In the genomic region with DNA sequence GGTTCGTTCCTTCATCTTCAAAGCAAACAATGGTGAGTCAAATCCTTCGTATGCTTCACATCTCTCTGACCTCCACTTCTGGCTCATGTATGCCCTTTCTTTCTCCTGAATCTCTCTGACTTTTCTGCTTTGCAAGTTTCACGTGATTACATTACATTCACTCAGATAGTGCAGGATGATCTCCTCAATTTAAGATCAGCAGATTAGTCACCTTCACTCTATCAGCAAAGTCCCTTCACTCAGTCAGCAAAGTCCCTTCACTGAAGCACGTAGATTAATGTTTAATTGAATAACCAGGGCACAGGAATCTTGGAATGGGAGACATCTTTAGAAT, we compare ENCODE assay signal across 22 cellular contexts. TPM values are rescaled to one million over a fixed set of nuclear protein-coding genes. Genes with fewer than 3 reads are reported as not detected.
"Had no signal": no experiment of that assay in that cellular context is flagged by ENCODE, and none has a peak within 500 bp of the region (broad histone marks: within the 10 kb centered on the region; RNA-seq: fewer than 3 reads in every experiment).

No MANE protein-coding gene starts in this region.

- H3K9me3 ChIP-seq: adrenal gland, colonic mucosa, esophagus squamous epithelium, left ventricle myocardium inferior, transverse colon had no signal

- H3K4me1 ChIP-seq: adrenal gland, colonic mucosa, esophagus squamous epithelium, left ventricle myocardium inferior, transverse colon had no signal

- DNase-seq: activated CD4-positive, alpha-beta T cell treated with anti-CD3 and anti-CD28 coated beads, Interleukin-2, amount 50 U/mL, for 1 hour; activated effector memory CD4-positive, alpha-beta T cell treated with Interleukin-2 at 50 U/mL for 16 hours; activated naive CD4-positive, alpha-beta T cell treated with anti-CD3 and anti-CD28 coated beads, Interleukin-2, amount 50 U/mL, for 16 hours; activated T-cell treated with anti-CD3 and anti-CD28 coated beads for 4 hours; adrenal gland; colonic mucosa; esophagus squamous epithelium; hippocampal formation; kidney; left ventricle myocardium inferior; naive B cell; retina; stimulated activated CD4-positive, alpha-beta T cell treated with anti-CD3 and anti-CD28 coated beads, Interleukin-2, amount 100 ng/mL, for 48 hours; stimulated activated naive CD8-positive, alpha-beta T cell treated with anti-CD3 and anti-CD28 coated beads, Interleukin-15, Interleukin-2, amounts not matched to agents 100 U/mL and 50 U/mL, for 24 hours; transverse colon had no signal

- H3K36me3 ChIP-seq: adrenal gland, colonic mucosa, esophagus squamous epithelium, left ventricle myocardium inferior, transverse colon had no signal

- ATAC-seq: SK-N-SH treated with all-trans-retinoic acid at 6 μM for 48 hours, WTC11 had no signal

- H3K36me3 Mint-ChIP-seq: WTC11 had no signal

- H3K27me3 ChIP-seq: adrenal gland, colonic mucosa, transverse colon had no signal

- H3K27ac Mint-ChIP-seq: WTC11 had no signal

- H3K27ac ChIP-seq: adrenal gland, colonic mucosa, esophagus squamous epithelium, left ventricle myocardium inferior, transverse colon had no signal

- H3K9me3 Mint-ChIP-seq: WTC11 had no signal

- H3K4me3 ChIP-seq: adrenal gland, colonic mucosa, esophagus squamous epithelium, left ventricle myocardium inferior, transverse colon had no signal

- FAIRE-seq: kidney had no signal

- H3K4me3 Mint-ChIP-seq: naive B cell, WTC11 had no signal

RNA-seq across cellular contexts. Expression of a gene that starts 23.1 kb away (rescaled TPM):
- total RNA-seq: cardiac septum; colonic mucosa; esophagus squamous epithelium; fibroblast of villous mesenchyme; glomerular endothelial cell; kidney; left ventricle myocardium inferior; mononuclear cell; T-helper 1 cell treated with Interleukin-12 subunit alpha and Interleukin-12 subunit beta and Interleukin-4 antibody, amounts not matched to agents 30 ng/mL and 1 ng/mL, for 36 hours; transverse colon; WTC11 had no signal
- polyA plus RNA-seq: adrenal gland had no signal

RNA-seq across cellular contexts. Expression of a gene that starts 37.4 kb away (rescaled TPM):
- total RNA-seq: cardiac septum; esophagus squamous epithelium; fibroblast of villous mesenchyme; glomerular endothelial cell; kidney; left ventricle myocardium inferior; mononuclear cell; T-helper 1 cell treated with Interleukin-12 subunit alpha and Interleukin-12 subunit beta and Interleukin-4 antibody, amounts not matched to agents 30 ng/mL and 1 ng/mL, for 36 hours had no signal

RNA-seq across cellular contexts. Expression of a gene that starts 49.1 kb away (rescaled TPM):
- total RNA-seq: fibroblast of villous mesenchyme, glomerular endothelial cell had no signal
